ENCODE assay signal across 9 cellular contexts in the genomic region with DNA sequence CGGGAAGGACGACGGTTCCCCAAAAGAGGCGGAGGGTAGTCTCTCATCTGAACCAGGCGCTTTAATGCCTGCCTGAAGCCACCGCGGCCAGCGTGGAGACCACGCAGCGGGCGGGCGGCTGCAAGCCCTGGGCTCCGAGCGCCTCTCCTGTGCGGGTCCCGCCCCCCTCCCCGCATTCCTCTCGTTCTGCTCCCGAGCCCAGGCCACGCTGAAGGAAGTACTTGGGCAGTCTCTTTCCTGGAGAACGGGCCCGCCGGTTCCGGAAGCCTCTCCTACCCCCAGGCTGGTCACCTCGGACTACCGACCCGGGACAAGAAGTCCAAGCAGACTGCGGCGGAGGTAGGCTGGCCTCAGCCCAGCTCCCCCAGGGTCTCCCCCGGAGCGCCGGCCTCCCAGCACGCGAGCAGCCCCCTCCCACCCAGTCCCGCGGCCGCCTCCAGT. TPM values are rescaled to one million over a fixed set of nuclear protein-coding genes. Genes with fewer than 3 reads are reported as not detected.
DNase-seq lines count a peak whose midpoint lies in the region; ATAC-seq and TF ChIP-seq lines count a peak whose summit lies in the region.
"Had no signal": no experiment of that assay in that cellular context is flagged by ENCODE, and none has a peak within 500 bp of the region (broad histone marks: within the 10 kb centered on the region; RNA-seq: fewer than 3 reads in every experiment).

No MANE protein-coding gene starts in this region.

- peaks cover 9 to 16% of the 10 kb centered on the region in 2 experiments for H3K4me1 ChIP-seq in neutrophil (ENCODE audit: control insufficient read depth in 1 of 2, insufficient read depth in 1 of 2, low read depth in 1 of 2, low read length in 1 of 2)

- H3K27me3 Mint-ChIP-seq in CD14-positive monocyte (ENCODE audit: low read depth in 3 of 3), result peaks cover 51 to 77% (median 71%) of the 10 kb centered on the region in 3 donors
- H3K27me3 Mint-ChIP-seq in activated CD8-positive, alpha-beta T cell treated with anti-CD3 and anti-CD28 coated beads, Interleukin-2, amount 10 ng/mL, durations not matched to agents 7 days and 5 days (ENCODE audit: low read depth), result peaks cover 43% of the 10 kb centered on the region

- peaks cover 0 to 14% (median 2%) of the 10 kb centered on the region in 7 donors for H3K9me3 Mint-ChIP-seq in CD14-positive monocyte
- H3K9me3 Mint-ChIP-seq in activated CD8-positive, alpha-beta T cell treated with anti-CD3 and anti-CD28 coated beads, Interleukin-2, amount 10 ng/mL, durations not matched to agents 7 days and 5 days (ENCODE audit: insufficient read depth), result no peaks in the 10 kb centered on the region

- H3K4me3 Mint-ChIP-seq in CD14-positive monocyte, result peak overlapping the region; percentile 75 to 91
- no peak overlapping the region for H3K4me3 Mint-ChIP-seq in activated CD8-positive, alpha-beta T cell treated with anti-CD3 and anti-CD28 coated beads, Interleukin-2, amount 10 ng/mL, durations not matched to agents 7 days and 5 days

- no peak overlapping the region for H3K27ac Mint-ChIP-seq in CD14-positive monocyte
- no peak overlapping the region for H3K27ac Mint-ChIP-seq in activated CD8-positive, alpha-beta T cell treated with anti-CD3 and anti-CD28 coated beads, Interleukin-2, amount 10 ng/mL, durations not matched to agents 7 days and 5 days

- peaks cover 12% of the 10 kb centered on the region for H3K4me1 Mint-ChIP-seq in CD14-positive monocyte
- H3K4me1 Mint-ChIP-seq in activated CD8-positive, alpha-beta T cell treated with anti-CD3 and anti-CD28 coated beads, Interleukin-2, amount 10 ng/mL, durations not matched to agents 7 days and 5 days (ENCODE audit: low read depth), result peaks cover 9% of the 10 kb centered on the region

- no peaks in the 10 kb centered on the region for H3K36me3 Mint-ChIP-seq in CD14-positive monocyte
- no peaks in the 10 kb centered on the region for H3K36me3 Mint-ChIP-seq in activated CD8-positive, alpha-beta T cell treated with anti-CD3 and anti-CD28 coated beads, Interleukin-2, amount 10 ng/mL, durations not matched to agents 7 days and 5 days (ENCODE audit: low read depth)

- DNase-seq in CD14-positive monocyte (ENCODE audit: low spot score) (no peak), HPDE6-E6E7 (ENCODE audit: extremely low spot score) (peak; percentile 39), germinal center (ENCODE audit: low spot score) (peak; percentile 17), NCI-H146 treated with DMSO at 0.1 percent for 48 hours (lab: John Stamatoyannopoulos, UW; ENCODE audit: unreplicated experiment) (no peak), NCI-H1436 treated with DMSO at 0.1 percent for 48 hours (lab: John Stamatoyannopoulos, UW) (no peak)
- no peak for DNase-seq in activated CD8-positive, alpha-beta T cell treated with anti-CD3 and anti-CD28 coated beads, Interleukin-2, amount 10 ng/mL, durations not matched to agents 7 days and 5 days

- POLR2A ChIA-PET in activated CD8-positive, alpha-beta T cell treated with anti-CD3 and anti-CD28 coated beads, Interleukin-2, amount 10 ng/mL, durations not matched to agents 7 days and 5 days (lab: Charles Lee), result no interaction called here

- TF ChIP-seq CTCF in CD14-positive monocyte (IDR thresholded peaks at IDR 0.05), result no peak
- no peak for TF ChIP-seq CTCF in neutrophil (IDR thresholded peaks at IDR 0.05)

- peak; percentile 36 for ATAC-seq in GM18907 (IDR thresholded peaks at IDR 0.05; ENCODE audit: unreplicated experiment)
- peak; percentile 48 for ATAC-seq in activated CD8-positive, alpha-beta T cell treated with anti-CD3 and anti-CD28 coated beads, Interleukin-2, amount 10 ng/mL, durations not matched to agents 7 days and 5 days

- H3K27me3 ChIP-seq in neutrophil, result peaks cover 100% of the 10 kb centered on the region

- H3K9me3 ChIP-seq in neutrophil, result no peaks in the 10 kb centered on the region

- intact Hi-C loops in CD14-positive monocyte (cut with micrococcal nuclease), result no loop called here

- peak overlapping the region; percentile 29 to 45 for H3K4me3 ChIP-seq in neutrophil (ENCODE audit: low read depth in 1 of 2, low read length in 1 of 2)

- no peaks in the 10 kb centered on the region for H3K36me3 ChIP-seq in neutrophil

- CTCF ChIA-PET in activated CD8-positive, alpha-beta T cell treated with anti-CD3 and anti-CD28 coated beads, Interleukin-2, amount 10 ng/mL, durations not matched to agents 7 days and 5 days (lab: Charles Lee), result no interaction called here

- no peak overlapping the region for H3K27ac ChIP-seq in neutrophil

RNA-seq across cellular contexts. Expression of a gene that starts 0.6 kb away (rescaled TPM):
- polyA plus RNA-seq in CD14-positive monocyte, result not detected
- not detected for total RNA-seq in activated CD8-positive, alpha-beta T cell treated with anti-CD3 and anti-CD28 coated beads, Interleukin-2, amount 10 ng/mL, durations not matched to agents 7 days and 5 days
- total RNA-seq: T-helper 1 cell treated with Interleukin-12 subunit alpha and Interleukin-12 subunit beta and Interleukin-4 antibody, amounts not matched to agents 30 ng/mL and 1 ng/mL, for 36 hours had no signal

RNA-seq across cellular contexts. Expression of a gene that starts 53.1 kb away (rescaled TPM):
- polyA plus RNA-seq in CD14-positive monocyte, result not detected
- total RNA-seq in activated CD8-positive, alpha-beta T cell treated with anti-CD3 and anti-CD28 coated beads, Interleukin-2, amount 10 ng/mL, durations not matched to agents 7 days and 5 days, result not detected
- total RNA-seq: T-helper 1 cell treated with Interleukin-12 subunit alpha and Interleukin-12 subunit beta and Interleukin-4 antibody, amounts not matched to agents 30 ng/mL and 1 ng/mL, for 36 hours had no signal

Comparison
In these comparisons a context has a peak if more than half of its experiments do, and no peak if none do; other contexts are left out.
1. DNase-seq: peak in HPDE6-E6E7 (single experiment) and germinal center (single experiment); none in CD14-positive monocyte (single experiment), activated CD8-positive, alpha-beta T cell treated with anti-CD3 and anti-CD28 coated beads, Interleukin-2, amount 10 ng/mL, durations not matched to agents 7 days and 5 days (single experiment), NCI-H146 treated with DMSO at 0.1 percent for 48 hours (single experiment) and NCI-H1436 treated with DMSO at 0.1 percent for 48 hours (single experiment).